21 cellular contexts compared by ENCODE assay signal in the genomic region with DNA sequence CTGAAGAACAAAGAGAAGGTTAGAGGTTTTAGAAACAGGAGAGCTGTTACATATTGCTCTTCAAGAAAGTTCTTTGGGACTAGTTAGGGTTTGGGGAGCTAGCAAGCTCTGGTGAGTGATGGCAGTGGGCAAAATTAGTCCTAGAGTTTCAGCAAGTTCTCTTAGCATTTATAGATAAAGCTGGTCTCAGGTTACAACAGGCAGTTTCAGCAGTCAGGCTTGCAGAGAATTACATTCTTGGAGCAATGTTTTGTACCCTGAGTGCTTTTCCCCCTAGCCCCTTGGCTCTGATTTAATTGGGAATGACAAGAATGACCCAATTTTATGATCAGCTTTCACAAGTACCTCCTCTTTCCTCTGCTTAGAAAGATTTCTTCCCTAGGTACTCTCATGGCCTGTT. TPM values are rescaled to one million over a fixed set of nuclear protein-coding genes. Genes with fewer than 3 reads are reported as not detected.
DNase-seq lines count a peak whose midpoint lies in the region; ATAC-seq, FAIRE-seq and TF ChIP-seq lines count a peak whose summit lies in the region.
"Had no signal": no experiment of that assay in that cellular context is flagged by ENCODE, and none has a peak within 500 bp of the region (broad histone marks: within the 10 kb centered on the region; RNA-seq: fewer than 3 reads in every experiment).

No MANE protein-coding gene starts in this region.

- no peak for FAIRE-seq in K562 (lab: Jason Lieb, UNC)
- FAIRE-seq: colon had no signal

- peak overlapping the region; percentile 15; the same call in 1 of the 3 replicates for H3K27ac ChIP-seq in K562 (ENCODE audit: extremely low read depth, low read depth, low read length)
- H3K27ac ChIP-seq in mesenchymal stem cell (ENCODE audit: low read length, poor library complexity, severe bottlenecking): no peak overlapping the region
- H3K27ac ChIP-seq: gastroesophageal sphincter, left ventricle myocardium inferior, SK-N-MC, transverse colon had no signal

- no peak for TF ChIP-seq EP300 in K562 (IDR thresholded peaks at IDR 0.05; ENCODE audit: low read length)

- H3K4me3 ChIP-seq in K562 (no peak overlapping the region), mesenchymal stem cell (ENCODE audit: insufficient read depth in 1 of 2, low read depth in 1 of 2, low read length in 2 of 2) (no peak overlapping the region)
- H3K4me3 ChIP-seq: gastroesophageal sphincter, left ventricle myocardium inferior, SK-N-MC, transverse colon had no signal

- peaks cover 6% of the 10 kb centered on the region for H3K9me3 Mint-ChIP-seq in Calu3 (ENCODE audit: low read depth, unreplicated experiment)
- H3K9me3 Mint-ChIP-seq in natural killer cell: no peaks in the 10 kb centered on the region
- H3K9me3 Mint-ChIP-seq: activated T-helper 17 cell treated with anti-CD3 and anti-CD28 coated beads, Interleukin-2, amount 50 U/mL, for 72 hours; CD4-positive, CD25-positive, alpha-beta regulatory T cell had no signal

- H3K27me3 Mint-ChIP-seq in Calu3 (ENCODE audit: unreplicated experiment): no peaks in the 10 kb centered on the region
- H3K27me3 Mint-ChIP-seq in natural killer cell (ENCODE audit: low read depth in 2 of 2): peaks cover 0 to 11% of the 10 kb centered on the region in 2 donors

- no peaks in the 10 kb centered on the region for H3K27me3 ChIP-seq in K562 (ENCODE audit: control insufficient read depth in 2 of 2, insufficient read depth in 2 of 2, low read length in 2 of 2)
- H3K27me3 ChIP-seq in mesenchymal stem cell (ENCODE audit: control insufficient read depth in 1 of 2, insufficient read depth in 1 of 2, low read length in 2 of 2): no peaks in the 10 kb centered on the region
- H3K27me3 ChIP-seq: gastroesophageal sphincter, transverse colon had no signal

- no TSS peak for BruUV-seq in Calu3 (replicated peaks; lab: Mats Ljungman, UMichigan)
- BruUV-seq in K562 (replicated peaks; lab: Mats Ljungman, UMichigan): no TSS peak

- H3K9ac ChIP-seq in K562 (ENCODE audit: insufficient read depth in 1 of 2, low read depth in 2 of 2, low read length in 2 of 2) (peak overlapping the region in 1 of 2 experiments; percentile 13; a peak in 1 of 4 replicates), mesenchymal stem cell (ENCODE audit: low read length) (peak overlapping the region; percentile 12)

- intact Hi-C loops in Calu3 (cut with micrococcal nuclease; ENCODE audit: unreplicated experiment) (loop anchor here (10.0 kb wide), 1 partner anchor 673 kb away; a partner anchor contains a TSS), K562 (cut with micrococcal nuclease) (no loop called here), natural killer cell (cut with micrococcal nuclease) (no loop called here)

- TF ChIP-seq RAD21 in K562 (CRISPR knock-in tag; conservative IDR thresholded peaks at IDR 0.05 in 1 of 2, IDR thresholded peaks at IDR 0.05 in 1 of 2): no peak

- CTCF ChIA-PET in Calu3 (lab: Charles Lee) (no interaction called here), K562 (lab: Yijun Ruan, JAX; ENCODE audit: low intra/inter-chr PET ratio) (no interaction called here)

- ATAC-seq in K562 (no peak), natural killer cell (no peak), GM19324 (IDR thresholded peaks at IDR 0.05; ENCODE audit: low FRiP score, unreplicated experiment) (no peak), left lobe of liver (no peak)
- ATAC-seq: activated CD8-positive, alpha-beta memory T cell treated with anti-CD3 and anti-CD28 coated beads, Interleukin-2, amount 10 ng/mL, durations not matched to agents 7 days and 5 days; activated T-helper 17 cell treated with anti-CD3 and anti-CD28 coated beads, Interleukin-2, amount 50 U/mL, for 72 hours; gastroesophageal sphincter had no signal

- no peak overlapping the region for H2BK15ac ChIP-seq in mesenchymal stem cell (ENCODE audit: low read depth, poor library complexity, severe bottlenecking)

- peak overlapping the region; percentile 19 for H3K27ac Mint-ChIP-seq in Calu3 (ENCODE audit: unreplicated experiment)
- H3K27ac Mint-ChIP-seq in natural killer cell: no peak overlapping the region
- H3K27ac Mint-ChIP-seq: activated CD8-positive, alpha-beta memory T cell treated with anti-CD3 and anti-CD28 coated beads, Interleukin-2, amount 10 ng/mL, durations not matched to agents 7 days and 5 days; activated T-helper 17 cell treated with anti-CD3 and anti-CD28 coated beads, Interleukin-2, amount 50 U/mL, for 72 hours had no signal

- H3K18ac ChIP-seq in mesenchymal stem cell (ENCODE audit: low read depth in 1 of 2, low read length in 2 of 2): peak overlapping the region in 1 of 2 experiments; percentile 38

- no peak overlapping the region for H3K23ac ChIP-seq in mesenchymal stem cell (ENCODE audit: low read length in 2 of 2)

- no peaks in the 10 kb centered on the region; the same call in 1 of the 2 replicates for H4K20me1 ChIP-seq in K562 (replicated peaks; ENCODE audit: control insufficient read depth, insufficient read depth, low read length)

- peaks cover 4% of the 10 kb centered on the region for H3K79me2 ChIP-seq in K562 (ENCODE audit: control insufficient read depth, insufficient read depth, low read length)

- TF ChIP-seq POLR2A in K562 (conservative IDR thresholded peaks at IDR 0.05): no peak

- H3K4me1 ChIP-seq in K562 (replicated peaks in 1 of 2; ENCODE audit: control insufficient read depth in 2 of 2, insufficient read depth in 2 of 2, low read length in 2 of 2) (peaks cover 11 to 33% of the 10 kb centered on the region in 2 experiments; a peak in 4 of 5 replicates), mesenchymal stem cell (ENCODE audit: control insufficient read depth, insufficient read depth, low read depth, low read length) (peaks cover 3% of the 10 kb centered on the region)

- peak overlapping the region; percentile 35 for H2AK5ac ChIP-seq in mesenchymal stem cell (ENCODE audit: low read length, severe bottlenecking)

- peak overlapping the region in 1 of 2 experiments; percentile 7 for H3K4ac ChIP-seq in mesenchymal stem cell (ENCODE audit: low read depth in 1 of 2, low read length in 2 of 2)

- H3K36me3 ChIP-seq in K562 (ENCODE audit: control insufficient read depth, insufficient read depth, low read length) (no peaks in the 10 kb centered on the region), mesenchymal stem cell (ENCODE audit: control insufficient read depth in 1 of 2, insufficient read depth in 2 of 2, low read depth in 1 of 2, low read length in 2 of 2) (no peaks in the 10 kb centered on the region)
- H3K36me3 ChIP-seq: gastroesophageal sphincter, left ventricle myocardium inferior, transverse colon had no signal

- 0 out of 2 replicates have a peak overlapping the region, but pooled peaks have one; percentile 10 for H3K4me2 ChIP-seq in K562 (ENCODE audit: insufficient read depth, low read length)
- H3K4me2 ChIP-seq in mesenchymal stem cell (ENCODE audit: low read length, poor library complexity, severe bottlenecking): no peak overlapping the region

- no peak overlapping the region for H3K4me3 Mint-ChIP-seq in Calu3 (ENCODE audit: low read depth, unreplicated experiment)
- H3K4me3 Mint-ChIP-seq in natural killer cell: no peak overlapping the region
- H3K4me3 Mint-ChIP-seq: activated CD8-positive, alpha-beta memory T cell treated with anti-CD3 and anti-CD28 coated beads, Interleukin-2, amount 10 ng/mL, durations not matched to agents 7 days and 5 days; activated T-helper 17 cell treated with anti-CD3 and anti-CD28 coated beads, Interleukin-2, amount 50 U/mL, for 72 hours; CD4-positive, CD25-positive, alpha-beta regulatory T cell had no signal

- H3K9me3 ChIP-seq in K562 (replicated peaks; ENCODE audit: control insufficient read depth, insufficient read depth, low read depth, low read length) (no peaks in the 10 kb centered on the region), mesenchymal stem cell (ENCODE audit: control insufficient read depth, low read length) (no peaks in the 10 kb centered on the region)
- H3K9me3 ChIP-seq: gastroesophageal sphincter, left ventricle myocardium inferior, transverse colon had no signal

- no peaks in the 10 kb centered on the region for H3K9me1 ChIP-seq in K562 (ENCODE audit: control insufficient read depth, insufficient read depth, low read length)

- in situ Hi-C loops in K562 (cut with MboI): no loop called here

- no peak overlapping the region for H2BK5ac ChIP-seq in mesenchymal stem cell (ENCODE audit: low read depth, low read length, poor library complexity, severe bottlenecking)

- POLR2A ChIA-PET in K562 (lab: Yijun Ruan, JAX): interaction anchor here (1.5 to 2.4 kb wide), 2 partner anchors 11 to 14 kb away, joined by 3 to 7 read pairs; no protein-coding TSS in a partner anchor

- no peak overlapping the region for H2BK12ac ChIP-seq in mesenchymal stem cell (ENCODE audit: low read length in 2 of 2)

- H2BK120ac ChIP-seq in mesenchymal stem cell (ENCODE audit: low read depth, low read length): no peak overlapping the region

- H3K36me3 Mint-ChIP-seq in Calu3 (ENCODE audit: insufficient read depth, unreplicated experiment) (peaks cover 28% of the 10 kb centered on the region), natural killer cell (no peaks in the 10 kb centered on the region)
- H3K36me3 Mint-ChIP-seq: CD4-positive, CD25-positive, alpha-beta regulatory T cell had no signal

- TF ChIP-seq CTCF in Calu3 (IDR thresholded peaks at IDR 0.05; ENCODE audit: unreplicated experiment): no peak
- TF ChIP-seq CTCF in K562 (IDR thresholded peaks at IDR 0.05 in 2 of 3, conservative IDR thresholded peaks at IDR 0.05 in 1 of 3; ENCODE audit: insufficient read depth in 2 of 3, low read depth in 1 of 3, low read length in 3 of 3): no peak
- no peak for TF ChIP-seq CTCF in natural killer cell (IDR thresholded peaks at IDR 0.05)

- no peak overlapping the region for H3K14ac ChIP-seq in mesenchymal stem cell (ENCODE audit: low read length in 2 of 2)

- H3K79me1 ChIP-seq in mesenchymal stem cell (replicated peaks; ENCODE audit: low read length, poor library complexity, severe bottlenecking): no peaks in the 10 kb centered on the region

- no peak overlapping the region for H4K91ac ChIP-seq in mesenchymal stem cell (ENCODE audit: low read length)

- H3K4me1 Mint-ChIP-seq in Calu3 (ENCODE audit: low read depth, unreplicated experiment) (peaks cover 69% of the 10 kb centered on the region), natural killer cell (peaks cover 8 to 15% of the 10 kb centered on the region in 2 donors)

- no peak for DNase-seq in Calu3
- DNase-seq in OCI-M1 (lab: John Stamatoyannopoulos, UW): peak; percentile 16
- DNase-seq in K562 (ENCODE audit: extremely low read depth in 1 of 4, low spot score in 3 of 4): peak in 1 of 4 experiments; percentile 24
- peak; percentile 45 for DNase-seq in mesenchymal stem cell
- no peak for DNase-seq in ureter (ENCODE audit: low spot score)
- no peak for DNase-seq in natural killer cell
- DNase-seq in left lobe of liver (ENCODE audit: low spot score): no peak
- DNase-seq: activated CD8-positive, alpha-beta memory T cell treated with anti-CD3 and anti-CD28 coated beads, Interleukin-2, amount 10 ng/mL, durations not matched to agents 7 days and 5 days; CD4-positive, CD25-positive, alpha-beta regulatory T cell; GOT3; left ventricle myocardium inferior; NCI-H2029 treated with DMSO at 0.1 percent for 48 hours; NCI-H526; stimulated activated naive CD4-positive, alpha-beta T cell; T1000; transverse colon had no signal

- H2AFZ ChIP-seq in K562 (ENCODE audit: low read depth, low read length) (peak overlapping the region; percentile 90), mesenchymal stem cell (ENCODE audit: low read depth, low read length) (no peak overlapping the region)

- H4K8ac ChIP-seq in mesenchymal stem cell (ENCODE audit: low read length): no peak overlapping the region

RNA-seq across cellular contexts. Expression of a gene that starts 21.4 kb away (rescaled TPM):
- 5.5 and 6.1 TPM in 2 replicates for total RNA-seq in Calu3 (2022)
- 20.4 and 74.5 TPM in 2 replicates for total RNA-seq in K562 (2011; cell fraction: chromatin; rRNA removed; ENCODE audit: low replicate concordance)
- total RNA-seq in K562 (2011; cell fraction: nucleolus; rRNA removed): 12.2 and 18.6 TPM in 2 replicates
- total RNA-seq in K562 (2011; cell fraction: nucleoplasm; rRNA removed): 20.0 and 24.5 TPM in 2 replicates
- total RNA-seq in K562 (2014; rRNA removed): 1.2 TPM in 2 replicates
- 3.2 and 3.4 TPM in 2 replicates for total RNA-seq in K562 (2014; rRNA removed; fragmentation: Illumina TruSeq; extraction: Trizol)
- 3.5 TPM in 2 replicates for total RNA-seq in K562 (2015; rRNA removed; fragmentation: Illumina TruSeq; extraction: Trizol)
- 1.1 and 1.9 TPM in 2 replicates for total RNA-seq in K562 (2021)
- 0.41 and 0.42 TPM in 2 replicates for polyA plus RNA-seq in K562 (2011; rRNA removed)
- 0.06 and 0.16 TPM in 2 replicates for polyA plus RNA-seq in K562 (2011; cell fraction: cytosol; rRNA removed)
- 1.7 and 1.9 TPM in 2 replicates for polyA plus RNA-seq in K562 (2011; cell fraction: nucleus; rRNA removed)
- polyA plus RNA-seq in K562 (2012): 0.24 and 0.34 TPM in 2 replicates
- polyA plus RNA-seq in K562 (2014; fragmentation: Illumina TruSeq; extraction: Trizol): 0.10 and 0.24 TPM in 2 replicates
- under 1 TPM; 0.07 to 0.21 TPM for polyA plus RNA-seq in K562 (2014; fragmentation: Nextera tagmentation; extraction: Ambion mirVana)
- 0.41 and 0.78 TPM in 2 replicates for polyA plus RNA-seq in K562 (2014; rRNA removed)
- 7.7 and 9.4 TPM in 2 replicates for polyA minus RNA-seq in K562 (2011; rRNA and poly(A)+ RNA removed)
- polyA minus RNA-seq in K562 (2011; cell fraction: cytosol; rRNA and poly(A)+ RNA removed): not detected in 2 replicates
- 6.6 and 9.7 TPM in 2 replicates for polyA minus RNA-seq in K562 (2011; cell fraction: nucleus; rRNA and poly(A)+ RNA removed)
- polyA plus RNA-seq in mesenchymal stem cell (2013, experiment 1 of 2): 0.50 TPM
- 0.51 TPM for polyA plus RNA-seq in mesenchymal stem cell (2013, experiment 2 of 2)
- total RNA-seq in ureter: 4.7 TPM
- 10 to 100 TPM; 10.4 to 13.0 (median 12.7) TPM for total RNA-seq in natural killer cell
- 1.4 TPM for total RNA-seq in left lobe of liver

Comparison
In these comparisons a context has a peak if more than half of its experiments do, and no peak if none do; other contexts are left out.
1. DNase-seq: peak in OCI-M1 (single experiment) and mesenchymal stem cell (single experiment); none in Calu3 (single experiment), ureter (single experiment), natural killer cell (single experiment) and left lobe of liver (single experiment).